Comparison of ENCODE assay signal across 12 cellular contexts in genomic region chr5:38466444-38467189, GRCh38.
DNase-seq lines count a peak whose midpoint lies in the region; ATAC-seq and TF ChIP-seq lines count a peak whose summit lies in the region.
"Had no signal": no experiment of that assay in that cellular context is flagged by ENCODE, and none has a peak within 500 bp of the region (broad histone marks: within the 10 kb centered on the region; RNA-seq: fewer than 3 reads in every experiment).

No MANE protein-coding gene starts in this region.

- H4K20me1 ChIP-seq in SK-N-SH (ENCODE audit: insufficient read depth): no peaks in the 10 kb centered on the region

- no peak for TF ChIP-seq EP300 in SK-N-SH (IDR thresholded peaks at IDR 0.05; ENCODE audit: borderline replicate concordance in 1 of 2, low read depth in 1 of 2, low read length in 1 of 2)

- H3K27me3 ChIP-seq in SK-N-SH (ENCODE audit: insufficient read depth) (no peaks in the 10 kb centered on the region), vagina (no peaks in the 10 kb centered on the region)

- no peak for ATAC-seq in SK-N-SH treated with all-trans-retinoic acid at 6 μM for 48 hours
- ATAC-seq in omental fat pad (ENCODE audit: low FRiP score): peak; percentile 69
- ATAC-seq in GM21423 (IDR thresholded peaks at IDR 0.05; ENCODE audit: unreplicated experiment): no peak
- no peak for ATAC-seq in GM21515 (IDR thresholded peaks at IDR 0.05; ENCODE audit: unreplicated experiment)
- ATAC-seq in GM21825 (IDR thresholded peaks at IDR 0.05; ENCODE audit: unreplicated experiment): no peak

- H3K79me2 ChIP-seq in SK-N-SH (ENCODE audit: insufficient read depth): no peaks in the 10 kb centered on the region

- H3K36me3 ChIP-seq in SK-N-SH (replicated peaks in 1 of 2; ENCODE audit: control insufficient read depth in 1 of 2, insufficient read depth in 2 of 2, low read length in 1 of 2) (no peaks in the 10 kb centered on the region), vagina (no peaks in the 10 kb centered on the region)

- no peak for TF ChIP-seq RAD21 in SK-N-SH (IDR thresholded peaks at IDR 0.05; ENCODE audit: low read length)

- H3K9me2 ChIP-seq in SK-N-SH: no peaks in the 10 kb centered on the region

- no peak for TF ChIP-seq POLR2A in vagina (IDR thresholded peaks at IDR 0.05)

- H3K27ac ChIP-seq in SK-N-SH (ENCODE audit: low read depth in 2 of 2, low read length in 1 of 2): peak overlapping the region in 1 of 2 experiments; percentile 57; a peak in 1 of 4 replicates
- peak overlapping the region; percentile 82 for H3K27ac ChIP-seq in vagina
- H3K27ac ChIP-seq: 22Rv1 had no signal

- TF ChIP-seq CTCF in SK-N-SH (IDR thresholded peaks at IDR 0.05) (no peak), fibroblast of the aortic adventitia (IDR thresholded peaks at IDR 0.05; ENCODE audit: insufficient read depth, low read length) (no peak), omental fat pad (IDR thresholded peaks at IDR 0.05) (no peak), vagina (IDR thresholded peaks at IDR 0.05) (no peak)

- H3K4me1 ChIP-seq in SK-N-SH (ENCODE audit: control insufficient read depth in 1 of 2, insufficient read depth in 2 of 2, low read depth in 1 of 2, low read length in 1 of 2) (peaks cover 13 to 43% of the 10 kb centered on the region in 2 experiments; a peak in 3 of 4 replicates), vagina (peaks cover 64% of the 10 kb centered on the region)

- H3F3A ChIP-seq in SK-N-SH (replicated peaks; ENCODE audit: insufficient read depth): peaks cover 25% of the 10 kb centered on the region

- H3K9ac ChIP-seq in SK-N-SH: peak overlapping the region; percentile 34; the same call in 1 of the 2 replicates

- intact Hi-C loops in vagina (cut with DNase I): loop anchor here (5.0 kb wide), 1 partner anchor 336 kb away; no protein-coding TSS in a partner anchor

- WGBS in SK-N-SH (ENCODE audit: low lambda C conversion rate): 86% methylated on average over 16 of the region's 23 CpGs

- CTCF ChIA-PET in SK-N-SH (lab: Yijun Ruan, JAX): interaction anchor here (0.8 to 1.2 kb wide), 4 partner anchors 11 to 341 kb away, joined by 3 to 4 read pairs (median 3); no protein-coding TSS in a partner anchor

- peak overlapping the region; percentile 84; the same call in 1 of the 2 replicates for H2AFZ ChIP-seq in SK-N-SH (ENCODE audit: low read depth)

- POLR2A ChIA-PET in SK-N-SH (lab: Yijun Ruan, JAX): no interaction called here

- peak overlapping the region; percentile 54; the same call in 1 of the 2 replicates for H3K4me2 ChIP-seq in SK-N-SH

- H3K4me3 ChIP-seq in SK-N-SH (ENCODE audit: low read depth in 2 of 2, low read length in 1 of 2) (no peak overlapping the region), fibroblast of the aortic adventitia (ENCODE audit: low read depth, low read length) (no peak overlapping the region), vagina (peak overlapping the region in 1 of 2 donors; percentile 12)

- DNase-seq in SK-N-SH (no peak), fibroblast of the aortic adventitia (ENCODE audit: low read depth) (peak; percentile 58), omental fat pad (ENCODE audit: low spot score) (peak; percentile 80), vagina (ENCODE audit: extremely low spot score in 2 of 2) (peak in 1 of 2 donors; percentile 97)
- DNase-seq: activated naive CD8-positive, alpha-beta T cell treated with anti-CD3 and anti-CD28 coated beads, Interleukin-2, amount 10 ng/mL, durations not matched to agents 7 days and 5 days; NCI-H748 treated with DMSO at 0.1 percent for 48 hours; stimulated activated CD4-positive, alpha-beta T cell treated with anti-CD3 and anti-CD28 coated beads, Interleukin-4, amount 100 ng/mL, for 1 hour had no signal

- H3K9me3 ChIP-seq in SK-N-SH (no peaks in the 10 kb centered on the region), vagina (no peaks in the 10 kb centered on the region)

TF ChIP-seq in SK-N-SH, 30 proteins besides CTCF, POLR2A, EP300 and RAD21 (continues in another document):
- TF ChIP-seq ELF1 (IDR thresholded peaks at IDR 0.05) (no peak), IRF3 (IDR thresholded peaks at IDR 0.05; ENCODE audit: low read depth, low read length) (no peak), SIN3A (IDR thresholded peaks at IDR 0.05; ENCODE audit: borderline replicate concordance, low read depth, low read length) (no peak), EZH2phosphoT487 (IDR thresholded peaks at IDR 0.05; ENCODE audit: borderline replicate concordance, low read depth) (no peak), GABPA (IDR thresholded peaks at IDR 0.05; ENCODE audit: low read depth) (no peak), FOXM1 (IDR thresholded peaks at IDR 0.05; ENCODE audit: low read depth) (no peak), TEAD4 (IDR thresholded peaks at IDR 0.05; ENCODE audit: borderline replicate concordance, insufficient read depth) (no peak), RXRA (IDR thresholded peaks at IDR 0.05; ENCODE audit: borderline replicate concordance, low read depth) (no peak), SMC3 (IDR thresholded peaks at IDR 0.05; ENCODE audit: low read depth, low read length) (no peak)
- TF ChIP-seq, protein P1, sequence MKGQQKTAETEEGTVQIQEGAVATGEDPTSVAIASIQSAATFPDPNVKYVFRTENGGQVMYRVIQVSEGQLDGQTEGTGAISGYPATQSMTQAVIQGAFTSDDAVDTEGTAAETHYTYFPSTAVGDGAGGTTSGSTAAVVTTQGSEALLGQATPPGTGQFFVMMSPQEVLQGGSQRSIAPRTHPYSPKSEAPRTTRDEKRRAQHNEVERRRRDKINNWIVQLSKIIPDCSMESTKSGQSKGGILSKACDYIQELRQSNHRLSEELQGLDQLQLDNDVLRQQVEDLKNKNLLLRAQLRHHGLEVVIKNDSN (IDR thresholded peaks at IDR 0.05; ENCODE audit: borderline replicate concordance, low read depth): no peak

TF ChIP-seq in SK-N-SH treated with all-trans-retinoic acid at 6 μM for 48 hours, 23 proteins besides CTCF, POLR2A, EP300 and RAD21:
- TF ChIP-seq POU6F1 (CRISPR knock-in tag; IDR thresholded peaks at IDR 0.05; ENCODE audit: borderline replicate concordance, low read depth) (no peak), RARB (CRISPR knock-in tag; IDR thresholded peaks at IDR 0.05) (no peak), ZNF70 (CRISPR knock-in tag; IDR thresholded peaks at IDR 0.05) (no peak)
- TF ChIP-seq, protein P2, sequence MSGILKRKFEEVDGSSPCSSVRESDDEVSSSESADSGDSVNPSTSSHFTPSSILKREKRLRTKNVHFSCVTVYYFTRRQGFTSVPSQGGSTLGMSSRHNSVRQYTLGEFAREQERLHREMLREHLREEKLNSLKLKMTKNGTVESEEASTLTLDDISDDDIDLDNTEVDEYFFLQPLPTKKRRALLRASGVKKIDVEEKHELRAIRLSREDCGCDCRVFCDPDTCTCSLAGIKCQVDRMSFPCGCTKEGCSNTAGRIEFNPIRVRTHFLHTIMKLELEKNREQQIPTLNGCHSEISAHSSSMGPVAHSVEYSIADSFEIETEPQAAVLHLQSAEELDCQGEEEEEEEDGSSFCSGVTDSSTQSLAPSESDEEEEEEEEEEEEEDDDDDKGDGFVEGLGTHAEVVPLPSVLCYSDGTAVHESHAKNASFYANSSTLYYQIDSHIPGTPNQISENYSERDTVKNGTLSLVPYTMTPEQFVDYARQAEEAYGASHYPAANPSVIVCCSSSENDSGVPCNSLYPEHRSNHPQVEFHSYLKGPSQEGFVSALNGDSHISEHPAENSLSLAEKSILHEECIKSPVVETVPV (CRISPR knock-in tag; IDR thresholded peaks at IDR 0.05): no peak
